1 cellular context compared by ENCODE assay signal in the genomic region with DNA sequence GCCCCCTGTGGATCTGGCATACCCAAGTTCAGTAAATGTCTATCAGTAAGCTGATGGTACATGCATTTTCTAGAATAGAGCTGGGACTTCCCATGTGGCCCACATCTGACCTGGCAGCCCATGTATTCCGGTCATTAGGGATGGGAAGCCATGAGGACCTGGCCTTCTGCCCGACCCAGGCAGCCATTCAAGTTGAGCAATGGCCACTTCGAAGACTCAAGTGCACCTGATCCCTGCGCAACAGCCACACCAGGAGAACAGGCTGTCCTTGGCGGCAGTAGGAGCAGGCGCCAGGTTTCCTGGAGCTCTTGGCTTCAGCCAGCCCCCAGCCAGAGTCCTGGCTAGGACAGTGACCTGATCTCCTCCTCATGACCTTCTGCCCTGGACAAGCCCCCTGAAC.
TF ChIP-seq lines count a peak whose summit lies in the region.

No MANE protein-coding gene starts in this region.

TF ChIP-seq in HepG2, 621 proteins besides CTCF, POLR2A, EP300 and RAD21:
- peak; percentile 33; the same call in 1 of the 2 replicates for TF ChIP-seq ZNF687 (CRISPR knock-in tag; IDR thresholded peaks at IDR 0.05)
- TF ChIP-seq, protein P1, sequence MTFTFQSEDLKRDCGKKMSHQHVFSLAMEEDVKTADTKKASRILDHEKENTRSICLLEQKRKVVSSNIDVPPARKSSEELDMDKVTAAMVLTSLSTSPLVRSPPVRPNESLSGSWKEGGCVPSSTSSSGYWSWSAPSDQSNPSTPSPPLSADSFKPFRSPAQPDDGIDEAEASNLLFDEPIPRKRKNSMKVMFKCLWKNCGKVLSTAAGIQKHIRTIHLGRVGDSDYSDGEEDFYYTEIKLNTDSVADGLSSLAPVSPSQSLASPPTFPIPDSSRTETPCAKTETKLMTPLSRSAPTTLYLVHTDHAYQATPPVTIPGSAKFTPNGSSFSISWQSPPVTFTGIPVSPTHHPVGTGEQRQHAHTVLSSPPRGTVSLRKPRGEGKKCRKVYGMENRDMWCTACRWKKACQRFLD (CRISPR knock-in tag; IDR thresholded peaks at IDR 0.05; ENCODE audit: borderline replicate concordance): no peak
